In the genomic region with DNA sequence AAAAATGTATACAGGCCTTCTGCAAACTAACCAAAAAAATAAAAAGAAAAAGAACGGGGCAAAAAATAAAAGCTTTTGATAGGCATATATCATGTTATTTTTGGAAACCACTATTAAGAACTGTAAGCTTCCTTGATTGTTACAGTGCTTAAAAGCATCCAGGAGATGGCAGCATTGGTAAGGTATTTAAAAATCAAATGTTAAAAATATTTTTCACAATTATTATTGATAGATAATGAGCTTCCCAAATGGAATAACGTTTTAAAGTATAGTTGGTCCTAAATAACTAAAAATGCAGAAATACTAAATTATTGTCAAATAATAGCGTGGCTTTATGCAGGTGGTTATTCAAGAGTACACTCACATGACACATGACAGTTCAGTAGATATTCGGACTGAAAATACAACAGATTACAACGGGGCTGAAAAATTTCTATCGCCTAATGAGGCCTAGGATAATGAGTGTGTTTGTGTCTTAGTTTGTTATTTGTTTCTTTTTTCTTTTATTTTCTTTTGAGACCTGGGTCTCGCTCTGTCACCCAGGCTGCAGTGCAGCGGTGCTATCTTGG, we compare ENCODE assay signal across 8 cellular contexts.
DNase-seq lines count a peak whose midpoint lies in the region; ATAC-seq and TF ChIP-seq lines count a peak whose summit lies in the region.

No MANE protein-coding gene starts in this region.

- H3K23ac ChIP-seq in mesenchymal stem cell (ENCODE audit: low read length in 2 of 2): no peak overlapping the region

- peaks cover 11% of the 10 kb centered on the region for H3K9me3 ChIP-seq in mesenchymal stem cell (ENCODE audit: control insufficient read depth, low read length)

- H2BK12ac ChIP-seq in mesenchymal stem cell (ENCODE audit: low read length in 2 of 2): no peak overlapping the region

- H3K4me3 ChIP-seq in GM06990 (replicated peaks; ENCODE audit: low read depth, low read length) (no peak overlapping the region), mesenchymal stem cell (ENCODE audit: insufficient read depth in 1 of 2, low read depth in 1 of 2, low read length in 2 of 2) (no peak overlapping the region)

- H2BK15ac ChIP-seq in mesenchymal stem cell (ENCODE audit: low read depth, poor library complexity, severe bottlenecking): no peak overlapping the region

- H2BK5ac ChIP-seq in mesenchymal stem cell (ENCODE audit: low read depth, low read length, poor library complexity, severe bottlenecking): no peak overlapping the region

- 74% methylated on average over 7 of the region's 8 CpGs for WGBS in mesenchymal stem cell

- H3K4ac ChIP-seq in mesenchymal stem cell (ENCODE audit: low read depth in 1 of 2, low read length in 2 of 2): no peak overlapping the region

- H3K36me3 ChIP-seq in GM06990 (ENCODE audit: control insufficient read depth, insufficient read depth, low read length) (no peaks in the 10 kb centered on the region), mesenchymal stem cell (ENCODE audit: control insufficient read depth in 1 of 2, insufficient read depth in 2 of 2, low read depth in 1 of 2, low read length in 2 of 2) (no peaks in the 10 kb centered on the region)

- no peak overlapping the region for H3K18ac ChIP-seq in mesenchymal stem cell (ENCODE audit: low read depth in 1 of 2, low read length in 2 of 2)

- no peak overlapping the region for H2AK5ac ChIP-seq in mesenchymal stem cell (ENCODE audit: low read length, severe bottlenecking)

- H2AFZ ChIP-seq in mesenchymal stem cell (ENCODE audit: low read depth, low read length): no peak overlapping the region

- no peak overlapping the region for H3K4me2 ChIP-seq in mesenchymal stem cell (ENCODE audit: low read length, poor library complexity, severe bottlenecking)

- peaks cover 7% of the 10 kb centered on the region for H3K4me1 ChIP-seq in mesenchymal stem cell (ENCODE audit: control insufficient read depth, insufficient read depth, low read depth, low read length)

- H3K79me1 ChIP-seq in mesenchymal stem cell (replicated peaks; ENCODE audit: low read length, poor library complexity, severe bottlenecking): no peaks in the 10 kb centered on the region

- H4K8ac ChIP-seq in mesenchymal stem cell (ENCODE audit: low read length): no peak overlapping the region

- DNase-seq in GM06990 (ENCODE audit: extremely low read depth, insufficient read length) (no peak), NCI-H1417 treated with DMSO at 0.1 percent for 48 hours (lab: John Stamatoyannopoulos, UW) (peak; percentile 23), cerebellar cortex (ENCODE audit: low spot score) (peak; percentile 40), mesenchymal stem cell (peak; percentile 41), T-helper 2 cell (no peak)
- DNase-seq in activated CD4-positive, alpha-beta T cell treated with anti-CD3 and anti-CD28 coated beads, Interleukin-2, amount 50 U/mL, for 48 hours: no peak

- ATAC-seq in HG02571 (IDR thresholded peaks at IDR 0.05; ENCODE audit: unreplicated experiment): no peak
- no peak for ATAC-seq in activated CD4-positive, CD25-positive, alpha-beta regulatory T cell treated with anti-CD3 and anti-CD28 coated beads, Interleukin-2, amount 50 U/mL, for 24 hours

- no peak overlapping the region for H3K14ac ChIP-seq in mesenchymal stem cell (ENCODE audit: low read length in 2 of 2)

- H3K27ac ChIP-seq in mesenchymal stem cell (ENCODE audit: low read length, poor library complexity, severe bottlenecking): no peak overlapping the region

- no peak overlapping the region for H4K91ac ChIP-seq in mesenchymal stem cell (ENCODE audit: low read length)

- H3K27me3 ChIP-seq in GM06990 (replicated peaks; ENCODE audit: control insufficient read depth, insufficient read depth, low read length): no peaks in the 10 kb centered on the region
- peaks cover 0 to 6% of the 10 kb centered on the region in 2 experiments for H3K27me3 ChIP-seq in mesenchymal stem cell (ENCODE audit: control insufficient read depth in 1 of 2, insufficient read depth in 1 of 2, low read length in 2 of 2)

- H2BK120ac ChIP-seq in mesenchymal stem cell (ENCODE audit: low read depth, low read length): no peak overlapping the region

- TF ChIP-seq CTCF in GM06990 (IDR thresholded peaks at IDR 0.05; ENCODE audit: insufficient read depth, low read length, poor library complexity, severe bottlenecking): peak; percentile 44

- no peak overlapping the region for H3K9ac ChIP-seq in mesenchymal stem cell (ENCODE audit: low read length)

Comparison
In these comparisons a context has a peak if more than half of its experiments do, and no peak if none do; other contexts are left out.
1. DNase-seq: peak in NCI-H1417 treated with DMSO at 0.1 percent for 48 hours (single experiment), cerebellar cortex (single experiment) and mesenchymal stem cell (single experiment); none in GM06990 (single experiment), T-helper 2 cell (0 of 5) and activated CD4-positive, alpha-beta T cell treated with anti-CD3 and anti-CD28 coated beads, Interleukin-2, amount 50 U/mL, for 48 hours (0 of 2).